ENCODE assay signal across 1 cellular context in genomic region chr10:18649364-18649959, GRCh38.
TF ChIP-seq lines count a peak whose summit lies in the region.

No MANE protein-coding gene starts in this region.

TF ChIP-seq in K562, 482 proteins besides CTCF, POLR2A, EP300 and RAD21 (continued from another document):
- TF ChIP-seq PRDM10 (IDR thresholded peaks at IDR 0.05; ENCODE audit: partially characterized antibody): peak; percentile 64
- no peak for TF ChIP-seq FOXA1 (IDR thresholded peaks at IDR 0.05; ENCODE audit: borderline replicate concordance)
- no peak for TF ChIP-seq SLC30A9 (CRISPR knock-in tag; IDR thresholded peaks at IDR 0.05)
- TF ChIP-seq, protein P1, sequence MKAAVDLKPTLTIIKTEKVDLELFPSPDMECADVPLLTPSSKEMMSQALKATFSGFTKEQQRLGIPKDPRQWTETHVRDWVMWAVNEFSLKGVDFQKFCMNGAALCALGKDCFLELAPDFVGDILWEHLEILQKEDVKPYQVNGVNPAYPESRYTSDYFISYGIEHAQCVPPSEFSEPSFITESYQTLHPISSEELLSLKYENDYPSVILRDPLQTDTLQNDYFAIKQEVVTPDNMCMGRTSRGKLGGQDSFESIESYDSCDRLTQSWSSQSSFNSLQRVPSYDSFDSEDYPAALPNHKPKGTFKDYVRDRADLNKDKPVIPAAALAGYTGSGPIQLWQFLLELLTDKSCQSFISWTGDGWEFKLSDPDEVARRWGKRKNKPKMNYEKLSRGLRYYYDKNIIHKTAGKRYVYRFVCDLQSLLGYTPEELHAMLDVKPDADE (conservative IDR thresholded peaks at IDR 0.05; ENCODE audit: control insufficient read depth, low read depth, low read length): no peak
